Comparison of ENCODE assay signal across 8 cellular contexts in the genomic region with DNA sequence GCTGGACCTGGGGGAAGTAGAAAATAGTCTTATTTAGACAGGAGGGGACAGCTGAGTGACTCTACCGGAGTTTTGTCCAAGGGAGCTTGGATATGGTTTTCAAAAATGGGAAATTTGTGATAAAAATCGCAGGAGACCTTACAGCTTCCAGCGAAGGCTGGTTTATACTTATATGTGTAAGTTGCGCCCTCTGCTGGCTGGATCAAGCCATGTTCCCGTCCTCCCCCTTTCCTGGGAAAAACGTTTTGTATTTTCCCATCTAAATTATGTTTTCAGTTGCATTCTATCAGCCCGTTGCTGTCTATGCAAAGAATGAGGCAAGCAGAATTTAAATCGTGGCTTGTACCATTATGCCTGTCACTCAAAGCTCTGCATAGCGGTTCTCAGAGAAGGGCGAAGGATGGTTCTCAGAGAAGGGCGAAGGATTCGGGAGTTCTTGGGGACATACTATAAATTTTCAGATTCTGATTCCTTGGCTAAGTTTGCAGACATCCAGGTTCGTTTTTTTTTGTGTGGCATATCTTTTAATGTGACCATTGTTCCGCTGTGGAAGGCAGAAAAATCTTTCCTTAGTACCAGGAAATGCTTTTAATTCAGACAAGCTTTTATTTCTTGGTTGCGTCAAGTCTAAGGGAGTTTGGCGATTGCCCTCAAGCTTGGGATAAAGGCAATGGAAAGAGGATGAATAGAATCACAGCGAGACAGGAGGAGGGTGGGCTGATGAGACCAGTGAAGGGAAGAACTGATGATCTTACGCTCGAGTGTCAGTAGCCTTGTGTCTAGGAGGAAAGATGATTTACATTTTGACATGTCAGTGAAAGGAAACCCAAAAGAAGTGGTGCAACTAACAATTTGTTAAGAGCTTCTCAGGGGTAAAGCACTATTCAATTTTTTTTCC.
DNase-seq lines count a peak whose midpoint lies in the region; ATAC-seq and TF ChIP-seq lines count a peak whose summit lies in the region.

No MANE protein-coding gene starts in this region.

- H3K36me3 ChIP-seq in HUES6 (ENCODE audit: control insufficient read depth, insufficient read depth, low read length) (no peaks in the 10 kb centered on the region), SJSA1 (no peaks in the 10 kb centered on the region), ascending aorta (no peaks in the 10 kb centered on the region)

- H3K9me3 ChIP-seq in HUES6 (ENCODE audit: control insufficient read depth, insufficient read depth, low read depth, low read length) (no peaks in the 10 kb centered on the region), SJSA1 (replicated peaks) (no peaks in the 10 kb centered on the region), ascending aorta (no peaks in the 10 kb centered on the region)

- peak; percentile 33 to 74 (median 52) for TF ChIP-seq CTCF in ascending aorta (IDR thresholded peaks at IDR 0.05)

- peaks cover 19% of the 10 kb centered on the region for H3K27me3 ChIP-seq in HUES6 (ENCODE audit: control insufficient read depth, insufficient read depth, low read length)
- H3K27me3 ChIP-seq in SJSA1 (replicated peaks): no peaks in the 10 kb centered on the region
- no peaks in the 10 kb centered on the region for H3K27me3 ChIP-seq in ascending aorta

- intact Hi-C loops in ascending aorta (cut with DNase I): loop anchor here (2.0 to 10.0 kb wide), 4 partner anchors 305 to 1059 kb away; no protein-coding TSS in a partner anchor

- peak overlapping the region; percentile 28 for H3K4me3 ChIP-seq in HUES6 (ENCODE audit: low read depth, low read length)
- no peak overlapping the region for H3K4me3 ChIP-seq in SJSA1
- H3K4me3 ChIP-seq in ascending aorta: peak overlapping the region; percentile 16 to 23
- H3K4me3 ChIP-seq in skeletal muscle cell (ENCODE audit: low read depth, low read length): no peak overlapping the region

- H3K27ac ChIP-seq in HUES6 (ENCODE audit: low read depth, low read length) (no peak overlapping the region), SJSA1 (no peak overlapping the region), ascending aorta (no peak overlapping the region)

- no peak overlapping the region for H3K9ac ChIP-seq in HUES6 (ENCODE audit: low read length)

- peak; percentile 39 for DNase-seq in Daoy (ENCODE audit: low read depth)
- DNase-seq in SJSA1 (ENCODE audit: low read depth in 1 of 2, low spot score in 2 of 2): peak; percentile 18 to 41
- peak in 1 of 2 donors; percentile 73 for DNase-seq in ascending aorta (ENCODE audit: low spot score in 2 of 2)
- DNase-seq in hypothalamus (lab: John Stamatoyannopoulos, UW): peak in 43 of 51 donors; percentile 0 to 58 (median 5)
- peak; percentile 5 for DNase-seq in skeletal muscle cell (ENCODE audit: low read depth)
- no peak for DNase-seq in KG1 (lab: John Stamatoyannopoulos, UW)

- H3K4me1 ChIP-seq in HUES6 (ENCODE audit: control insufficient read depth, insufficient read depth, low read length) (peaks cover 16% of the 10 kb centered on the region; the same call in 1 of the 2 replicates), SJSA1 (replicated peaks) (no peaks in the 10 kb centered on the region), ascending aorta (no peaks in the 10 kb centered on the region)

- ATAC-seq in HG03135 (IDR thresholded peaks at IDR 0.05; ENCODE audit: unreplicated experiment): no peak

Comparison
In these comparisons a context has a peak if more than half of its experiments do, and no peak if none do; other contexts are left out.
1. H3K4me3 ChIP-seq: peak in HUES6 (single experiment) and ascending aorta (2 of 2); none in SJSA1 (single experiment) and skeletal muscle cell (single experiment).